Comparison of ENCODE assay signal across 8 cellular contexts in genomic region chr1:6199298-6200187, GRCh38. TPM values are rescaled to one million over a fixed set of nuclear protein-coding genes. Genes with fewer than 3 reads are reported as not detected.
DNase-seq lines count a peak whose midpoint lies in the region; ATAC-seq, FAIRE-seq and TF ChIP-seq lines count a peak whose summit lies in the region.

Gene RPL22 (minus strand): TSS chr1:6199595. CDS start chr1:6199573, 22 bp downstream.

- H2BK15ac ChIP-seq in IMR-90 (ENCODE audit: low read depth, low read length) = peak within 1 kb of the TSS; percentile 45; the same call in 2 of the 3 replicates

- peak within 1 kb of the TSS; percentile 95 for H2AFZ ChIP-seq in IMR-90 (replicated peaks; ENCODE audit: low read length, poor library complexity)
- peak within 1 kb of the TSS; percentile 92 for H2AFZ ChIP-seq in endothelial cell of umbilical vein (ENCODE audit: low read depth, low read length)

- ATAC-seq in GM21528 (IDR thresholded peaks at IDR 0.05; ENCODE audit: low FRiP score, unreplicated experiment) = peak; percentile 98
- ATAC-seq in IMR-90 (ENCODE audit: low read depth) = peak; percentile 98

- peak within 1 kb of the TSS; percentile 91 for H3K56ac ChIP-seq in IMR-90 (ENCODE audit: extremely low read depth, insufficient read depth, low read length)

- peak; percentile 100 for DNase-seq in DMS 273 (lab: John Stamatoyannopoulos, UW; ENCODE audit: unreplicated experiment)
- peak; percentile 99 for DNase-seq in IMR-90
- peak; percentile 99 for DNase-seq in OCI-M1 (lab: John Stamatoyannopoulos, UW)
- DNase-seq in activated T-cell treated with anti-CD3 and anti-CD28 coated beads for 24 hours (ENCODE audit: low read depth) = peak; percentile 96
- DNase-seq in endothelial cell of umbilical vein (ENCODE audit: low read depth, low spot score) = peak; percentile 98
- peak; percentile 99 for DNase-seq in midbrain (lab: John Stamatoyannopoulos, UW)
- peak; percentile 91 to 95 for DNase-seq in stimulated activated CD8-positive, alpha-beta memory T cell treated with anti-CD3 and anti-CD28 coated beads, Interleukin-2, amount 100 ng/mL, for 1 hour (ENCODE audit: low read depth in 2 of 2)

- H3K4ac ChIP-seq in IMR-90 (ENCODE audit: low read depth, low read length) = peak within 1 kb of the TSS; percentile 92

- H4K20me1 ChIP-seq in IMR-90 (ENCODE audit: insufficient read depth, low read length) (peaks cover 21% of the 10 kb centered on the region; the same call in 1 of the 2 replicates), endothelial cell of umbilical vein (replicated peaks; ENCODE audit: control insufficient read depth, extremely low read depth, insufficient read depth, low read length) (no peaks in the 10 kb centered on the region)

- peak within 1 kb of the TSS; percentile 98 for H2AK5ac ChIP-seq in IMR-90 (ENCODE audit: low read depth, low read length)

- H4K8ac ChIP-seq in IMR-90 (ENCODE audit: low read depth in 2 of 2, low read length in 2 of 2) = peak within 1 kb of the TSS; percentile 99

- H3K4me1 ChIP-seq in IMR-90 (ENCODE audit: control insufficient read depth, insufficient read depth, low read length) = peaks cover 4% of the 10 kb centered on the region; the same call in 1 of the 2 replicates
- H3K4me1 ChIP-seq in endothelial cell of umbilical vein (ENCODE audit: control insufficient read depth, extremely low read depth, insufficient read depth, low read length) = peaks cover 17% of the 10 kb centered on the region

- peak within 1 kb of the TSS; percentile 79 for H3K14ac ChIP-seq in IMR-90 (replicated peaks; ENCODE audit: low read depth, low read length)

- peak within 1 kb of the TSS; percentile 73 for H2BK120ac ChIP-seq in IMR-90 (ENCODE audit: low read depth, low read length)

- peak within 1 kb of the TSS; percentile 95 for H3K4me2 ChIP-seq in IMR-90 (ENCODE audit: low read depth, low read length)
- peak within 1 kb of the TSS; percentile 94 for H3K4me2 ChIP-seq in endothelial cell of umbilical vein (ENCODE audit: insufficient read depth, low read length)

- CTCF ChIA-PET in IMR-90 (lab: Yijun Ruan, JAX) = no interaction called here
- CTCF ChIA-PET in endothelial cell of umbilical vein (lab: Charles Lee) = interaction anchor here (1.2 to 2.0 kb wide), 6 partner anchors 8 to 91 kb away, joined by 3 to 7 read pairs (median 6); partner anchors contain the start of gene ICMT

- peak within 1 kb of the TSS; percentile 99 for H2AK9ac ChIP-seq in IMR-90 (replicated peaks; ENCODE audit: low read depth, low read length, poor library complexity)

- intact Hi-C loops in IMR-90 (cut with micrococcal nuclease) (loop anchor here (2.0 to 5.0 kb wide), 2 partner anchors 35 to 82 kb away; partner anchors contain the start of gene ICMT), endothelial cell of umbilical vein (cut with micrococcal nuclease) (loop anchor here (1.0 to 2.0 kb wide), 4 partner anchors 19 to 207 kb away; partner anchors contain the start of genes CHD5 and NPHP4)

- in situ Hi-C loops in IMR-90 (cut with MboI; ENCODE audit: low sequenced_read_pairs) = no loop called here

- 0% methylated on average over 22 of the region's 53 CpGs; no CpG with 5 or more reads in 1 of the 2 experiments for WGBS in IMR-90 (ENCODE audit: extremely low coverage in 2 of 2, insufficient read length in 1 of 2), 2 experiments

- H3K79me2 ChIP-seq in endothelial cell of umbilical vein (ENCODE audit: control insufficient read depth, insufficient read depth, low read length) = peaks cover 41% of the 10 kb centered on the region

- BruUV-seq in IMR-90 (replicated peaks; lab: Mats Ljungman, UMichigan) = no TSS peak
- BruUV-seq in endothelial cell of umbilical vein (replicated peaks; lab: Mats Ljungman, UMichigan) = TSS peak; percentile 60

- H4K5ac ChIP-seq in IMR-90 (ENCODE audit: low read depth, low read length) = peak within 1 kb of the TSS; percentile 82

- H3K27ac ChIP-seq in IMR-90 (ENCODE audit: insufficient read depth, low read length) (peak within 1 kb of the TSS; percentile 75), endothelial cell of umbilical vein (ENCODE audit: insufficient read depth, low read depth, low read length) (peak within 1 kb of the TSS; percentile 66)

- H3K23ac ChIP-seq in IMR-90 (ENCODE audit: low read depth, low read length) = peak within 1 kb of the TSS; percentile 84

- peak within 1 kb of the TSS; percentile 70 for H3K4me3 ChIP-seq in IMR-90 (ENCODE audit: insufficient read depth, low read depth, low read length)
- peak within 1 kb of the TSS; percentile 78 to 90 (median 82) for H3K4me3 ChIP-seq in endothelial cell of umbilical vein (replicated peaks in 1 of 3; ENCODE audit: insufficient read depth in 1 of 3, low read depth in 1 of 3, low read length in 3 of 3)

- peak within 1 kb of the TSS; percentile 35 for H2BK20ac ChIP-seq in IMR-90 (ENCODE audit: low read depth, low read length)

- POLR2A ChIA-PET in IMR-90 (lab: Charles Lee; ENCODE audit: unreplicated experiment) = no interaction called here
- POLR2A ChIA-PET in endothelial cell of umbilical vein (lab: Charles Lee) = interaction anchor here (0.6 kb wide), 1 partner anchor 574 kb away, joined by 9 read pairs; no protein-coding TSS in a partner anchor

- peak within 1 kb of the TSS; percentile 75 for H2BK5ac ChIP-seq in IMR-90 (ENCODE audit: low read depth, low read length, poor library complexity, severe bottlenecking)

- peak within 1 kb of the TSS; percentile 2; the same call in 1 of the 2 replicates for H3K18ac ChIP-seq in IMR-90 (ENCODE audit: low read depth, low read length)

- no peaks in the 10 kb centered on the region for H3K27me3 ChIP-seq in IMR-90 (ENCODE audit: control insufficient read depth, insufficient read depth, low read length)
- no peaks in the 10 kb centered on the region for H3K27me3 ChIP-seq in endothelial cell of umbilical vein (ENCODE audit: control insufficient read depth in 2 of 2, insufficient read depth in 2 of 2, low read length in 2 of 2)

- H3K9me1 ChIP-seq in IMR-90 (ENCODE audit: insufficient read depth, low read length) (peaks cover 11% of the 10 kb centered on the region), endothelial cell of umbilical vein (replicated peaks; ENCODE audit: control insufficient read depth, extremely low read depth, insufficient read depth, low read length) (no peaks in the 10 kb centered on the region)

- TF ChIP-seq POLR2A in IMR-90 (IDR thresholded peaks at IDR 0.05; ENCODE audit: low read depth, low read length) (peak; percentile 86), endothelial cell of umbilical vein (IDR thresholded peaks at IDR 0.05; ENCODE audit: low read depth, low read length) (peak; percentile 85)

- TF ChIP-seq RAD21 in IMR-90 (IDR thresholded peaks at IDR 0.05; ENCODE audit: low read length) = no peak

- dilution Hi-C loops in IMR-90 (cut with HindIII; ENCODE audit: low sequenced_read_pairs, unreplicated experiment) (no loop called here), endothelial cell of umbilical vein (cut with MboI; ENCODE audit: extremely low pct_ligation_motif_present, low sequenced_read_pairs) (no loop called here)

- H3K9ac ChIP-seq in IMR-90 (ENCODE audit: low read depth, low read length) (peak within 1 kb of the TSS; percentile 79), endothelial cell of umbilical vein (replicated peaks; ENCODE audit: extremely low read depth, insufficient read depth, low read length) (peak within 1 kb of the TSS; percentile 96)

- no peak for TF ChIP-seq CTCF in IMR-90 (conservative IDR thresholded peaks at IDR 0.05; ENCODE audit: low read depth, low read length)
- TF ChIP-seq CTCF in endothelial cell of umbilical vein (IDR thresholded peaks at IDR 0.05; ENCODE audit: extremely low read depth in 1 of 2, insufficient read depth in 1 of 2, low read depth in 1 of 2, low read length in 2 of 2) = no peak

- H3K36me3 ChIP-seq in IMR-90 (ENCODE audit: control insufficient read depth, insufficient read depth, low read length) (peaks cover 8% of the 10 kb centered on the region), endothelial cell of umbilical vein (ENCODE audit: control insufficient read depth in 2 of 2, extremely low read depth in 1 of 2, insufficient read depth in 2 of 2, low read length in 2 of 2) (peaks cover 3 to 6% of the 10 kb centered on the region in 2 experiments)

- H4K91ac ChIP-seq in IMR-90 (ENCODE audit: insufficient read depth, low read depth, low read length) = peak within 1 kb of the TSS; percentile 93

- H3K79me1 ChIP-seq in IMR-90 (ENCODE audit: low read depth in 1 of 2, low read length in 2 of 2) = peaks cover 11 to 36% of the 10 kb centered on the region in 2 experiments

- no peaks in the 10 kb centered on the region for H3K9me3 ChIP-seq in IMR-90 (ENCODE audit: control insufficient read depth, insufficient read depth, low read length)
- no peaks in the 10 kb centered on the region for H3K9me3 ChIP-seq in endothelial cell of umbilical vein (replicated peaks; ENCODE audit: control insufficient read depth, insufficient read depth, low read length)

- peak; percentile 98 for FAIRE-seq in endothelial cell of umbilical vein (lab: Jason Lieb, UNC)

TF ChIP-seq in IMR-90, 13 proteins besides CTCF, POLR2A, EP300 and RAD21 (continues in another document):
- TF ChIP-seq CHD1 (IDR thresholded peaks at IDR 0.05; ENCODE audit: low read depth, low read length) (peak; percentile 92; the same call in 1 of the 2 replicates), MAFK (IDR thresholded peaks at IDR 0.05; ENCODE audit: low read depth, low read length) (no peak), FOS (IDR thresholded peaks at IDR 0.05; ENCODE audit: low read depth, low read length) (no peak), RFX5 (IDR thresholded peaks at IDR 0.05; ENCODE audit: low read depth, low read length) (no peak)

TF ChIP-seq in endothelial cell of umbilical vein, 7 proteins besides CTCF, POLR2A, EP300 and RAD21 (continues in another document):
- TF ChIP-seq MYC (IDR thresholded peaks at IDR 0.05; ENCODE audit: low read depth, low read length) = peak; percentile 56
- TF ChIP-seq MAX (IDR thresholded peaks at IDR 0.05; ENCODE audit: insufficient read depth, insufficient read length) = peak; percentile 77
- no peak for TF ChIP-seq EZH2 (IDR thresholded peaks at IDR 0.05; ENCODE audit: borderline replicate concordance, low read depth, low read length, severe bottlenecking)

RNA-seq across cellular contexts. Expression of gene RPL22, which starts in this region (rescaled TPM):
- 26.2 and 71.9 TPM in 2 replicates for total RNA-seq in IMR-90 (2012; rRNA removed)
- 131 and 154 TPM in 2 replicates for polyA plus RNA-seq in IMR-90 (2012; rRNA removed)
- polyA plus RNA-seq in IMR-90 (2012; cell fraction: cytosol; rRNA removed) = 17.4 and 27.5 TPM in 2 replicates
- polyA plus RNA-seq in IMR-90 (2012; cell fraction: nucleus; rRNA removed; ENCODE audit: low replicate concordance) = 9.8 and 38.0 TPM in 2 replicates
- 343 and 372 TPM in 2 replicates for total RNA-seq in endothelial cell of umbilical vein
- polyA plus RNA-seq in endothelial cell of umbilical vein = 52.2 and 71.2 TPM in 2 replicates
- polyA plus RNA-seq in endothelial cell of umbilical vein (2011; cell fraction: cytosol; rRNA removed) = 202 and 204 TPM in 2 replicates
- polyA plus RNA-seq in endothelial cell of umbilical vein (2011; cell fraction: nucleus; rRNA removed) = 46.2 and 77.5 TPM in 2 replicates
- polyA plus RNA-seq in endothelial cell of umbilical vein (2012) = 955 and 1,170 TPM in 2 replicates
- polyA minus RNA-seq in endothelial cell of umbilical vein = 30.2 and 35.8 TPM in 2 replicates
- polyA minus RNA-seq in endothelial cell of umbilical vein (2011; cell fraction: cytosol; rRNA and poly(A)+ RNA removed) = 58.0 TPM
- 26.7 and 34.6 TPM in 2 replicates for polyA minus RNA-seq in endothelial cell of umbilical vein (2011; cell fraction: nucleus; rRNA and poly(A)+ RNA removed)

Comparison
In these comparisons a context has a peak if more than half of its experiments do, and no peak if none do; other contexts are left out.
1. Peak in every context shown above with its lines: DNase-seq, ATAC-seq, H3K4me3 ChIP-seq and H3K27ac ChIP-seq.